Comparison of ENCODE assay signal across 8 cellular contexts in the genomic region with DNA sequence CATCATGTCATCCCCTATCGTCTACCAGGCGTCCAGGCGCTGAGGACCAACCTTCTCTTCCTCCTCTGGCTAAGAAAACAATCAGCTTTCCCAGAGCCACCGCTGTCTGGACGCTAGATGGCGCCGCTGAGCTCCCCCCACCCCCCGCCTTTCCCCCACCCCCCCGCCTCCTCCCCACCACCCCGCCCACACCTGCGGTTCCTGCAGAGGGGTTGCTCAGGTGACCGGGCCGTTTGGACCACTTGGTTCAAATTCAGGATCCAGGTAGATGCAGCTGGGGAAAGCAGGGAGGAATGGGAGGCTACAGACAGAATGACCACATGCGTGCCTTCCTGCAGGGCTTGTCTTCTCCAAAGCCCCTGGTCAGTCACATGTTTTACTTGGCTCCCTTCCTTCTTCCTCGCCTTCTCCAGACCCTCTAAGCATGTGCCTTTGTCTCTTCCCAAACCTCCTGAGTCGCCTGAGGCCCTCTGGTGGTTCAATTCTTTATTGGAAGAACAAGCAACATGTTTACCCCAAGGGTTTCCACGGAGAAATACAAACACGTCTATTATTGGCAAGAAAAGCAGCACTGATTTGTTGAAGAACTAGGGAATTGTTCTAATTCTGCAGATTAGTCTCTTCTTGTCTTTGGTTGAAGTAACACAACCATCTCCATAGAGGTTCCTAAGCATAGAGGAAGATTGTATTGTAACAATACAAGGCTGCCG. TPM values are rescaled to one million over a fixed set of nuclear protein-coding genes. Genes with fewer than 3 reads are reported as not detected.
DNase-seq lines count a peak whose midpoint lies in the region; ATAC-seq, FAIRE-seq and TF ChIP-seq lines count a peak whose summit lies in the region.

No MANE protein-coding gene starts in this region.

- H3K27me3 ChIP-seq in DOHH2 (ENCODE audit: control insufficient read depth, low read length) (peaks cover 29% of the 10 kb centered on the region), cardiac muscle cell (no peaks in the 10 kb centered on the region), psoas muscle (ENCODE audit: insufficient read depth in 3 of 3, low read length in 2 of 3) (peaks cover 0 to 30% (median 2%) of the 10 kb centered on the region in 3 donors)

- ATAC-seq in psoas muscle (peak in 2 of 4 donors; percentile 44 to 63), GM21619 (IDR thresholded peaks at IDR 0.05; ENCODE audit: unreplicated experiment) (no peak), GM18502 (IDR thresholded peaks at IDR 0.05; ENCODE audit: poor library complexity, unreplicated experiment) (no peak)

- H3K4me3 Mint-ChIP-seq in activated naive CD4-positive, alpha-beta T cell treated with anti-CD3 and anti-CD28 coated beads, Interleukin-2, amount 50 U/mL, for 24 hours = peak overlapping the region; percentile 37

- peak overlapping the region; percentile 38 for H3K27ac Mint-ChIP-seq in activated naive CD4-positive, alpha-beta T cell treated with anti-CD3 and anti-CD28 coated beads, Interleukin-2, amount 50 U/mL, for 24 hours

- TF ChIP-seq CTCF in DOHH2 (IDR thresholded peaks at IDR 0.05; ENCODE audit: low read depth, low read length, poor library complexity, severe bottlenecking) (peak; percentile 63), LNCaP clone FGC (IDR thresholded peaks at IDR 0.05; ENCODE audit: control insufficient read depth, extremely low read depth, insufficient read depth) (peak; percentile 76), cardiac muscle cell (IDR thresholded peaks at IDR 0.05; ENCODE audit: low read depth, low read length) (peak; percentile 49), psoas muscle (IDR thresholded peaks at IDR 0.05) (peak; percentile 21)

- H3K36me3 ChIP-seq in DOHH2 (ENCODE audit: control insufficient read depth, low read length) (no peaks in the 10 kb centered on the region), cardiac muscle cell (no peaks in the 10 kb centered on the region), psoas muscle (ENCODE audit: insufficient read depth in 1 of 2, low read depth in 1 of 2) (no peaks in the 10 kb centered on the region)

- H3K9me3 ChIP-seq in DOHH2 (ENCODE audit: control insufficient read depth, insufficient read depth, low read length) (peaks cover 1% of the 10 kb centered on the region; the same call in 1 of the 2 replicates), cardiac muscle cell (ENCODE audit: low read depth) (no peaks in the 10 kb centered on the region), psoas muscle (peaks cover 10% of the 10 kb centered on the region)

- H3K4me1 ChIP-seq in DOHH2 (ENCODE audit: control insufficient read depth, low read length) = peaks cover 18% of the 10 kb centered on the region
- peaks cover 5% of the 10 kb centered on the region for H3K4me1 ChIP-seq in cardiac muscle cell (ENCODE audit: low read depth)
- no peaks in the 10 kb centered on the region for H3K4me1 ChIP-seq in psoas muscle

- H3K27ac ChIP-seq in DOHH2 (ENCODE audit: low read depth, low read length) = no peak overlapping the region
- no peak overlapping the region for H3K27ac ChIP-seq in cardiac muscle cell
- H3K27ac ChIP-seq in psoas muscle = no peak overlapping the region

- H3K36me3 Mint-ChIP-seq in activated naive CD4-positive, alpha-beta T cell treated with anti-CD3 and anti-CD28 coated beads, Interleukin-2, amount 50 U/mL, for 24 hours = peaks cover 6% of the 10 kb centered on the region

- intact Hi-C loops in psoas muscle (cut with DNase I) = loop anchor here in 1 of 2 donors (5.0 kb wide), 1 partner anchor 100 kb away; no protein-coding TSS in a partner anchor

- H4K20me1 ChIP-seq in DOHH2 (ENCODE audit: control insufficient read depth, insufficient read depth, low read depth, low read length) = no peaks in the 10 kb centered on the region

- peaks cover 14% of the 10 kb centered on the region for H3K9me3 Mint-ChIP-seq in activated naive CD4-positive, alpha-beta T cell treated with anti-CD3 and anti-CD28 coated beads, Interleukin-2, amount 50 U/mL, for 24 hours

- no peak for FAIRE-seq in RCC 7860 (lab: Jason Lieb, UNC)

- no peaks in the 10 kb centered on the region for H3F3A ChIP-seq in DOHH2 (ENCODE audit: control insufficient read depth, insufficient read depth)

- H3K79me2 ChIP-seq in DOHH2 (ENCODE audit: control insufficient read depth, low read length) = no peaks in the 10 kb centered on the region

- 2 to 5% (median 4%) methylated on average over 13 to 19 of the region's 19 CpGs for WGBS in psoas muscle, 3 donors

- no peaks in the 10 kb centered on the region for H3K9me2 ChIP-seq in DOHH2 (replicated peaks; ENCODE audit: control insufficient read depth, low read length)

- peaks cover 18% of the 10 kb centered on the region for H3K4me1 Mint-ChIP-seq in activated naive CD4-positive, alpha-beta T cell treated with anti-CD3 and anti-CD28 coated beads, Interleukin-2, amount 50 U/mL, for 24 hours

- peaks cover 2% of the 10 kb centered on the region for H3K27me3 Mint-ChIP-seq in activated naive CD4-positive, alpha-beta T cell treated with anti-CD3 and anti-CD28 coated beads, Interleukin-2, amount 50 U/mL, for 24 hours

- DNase-seq in LNCaP clone FGC (ENCODE audit: low read depth) (peak; percentile 62), RCC 7860 (ENCODE audit: low spot score) (peak; percentile 34), cardiac muscle cell (ENCODE audit: low read depth in 1 of 2, low spot score in 1 of 2) (peak; percentile 79 to 86), psoas muscle (no peak)

- H3K4me2 ChIP-seq in DOHH2 (ENCODE audit: low read length) = peak overlapping the region; percentile 51

- H3K4me3 ChIP-seq in DOHH2 (ENCODE audit: low read length) (peak overlapping the region; percentile 26; the same call in 1 of the 2 replicates), LNCaP clone FGC (ENCODE audit: low read depth, low read length) (peak overlapping the region; percentile 26; the same call in 1 of the 2 replicates), cardiac muscle cell (no peak overlapping the region), psoas muscle (no peak overlapping the region)

RNA-seq across cellular contexts. Expression of a gene that starts 24.7 kb away (rescaled TPM):
- total RNA-seq in cardiac muscle cell = 0.06 TPM in 1 of 2 replicates, not detected in the other
- not detected in 2 replicates for polyA plus RNA-seq in cardiac muscle cell
- total RNA-seq in psoas muscle = under 1 TPM in 1 of 4 donors, not detected in 3; 0.08 TPM
- under 1 TPM in 1 of 3 donors, not detected in 2; 0.25 TPM for polyA plus RNA-seq in psoas muscle

Comparison
In these comparisons a context has a peak if more than half of its experiments do, and no peak if none do; other contexts are left out.
1. H3K4me3 ChIP-seq: peak in DOHH2 (single experiment) and LNCaP clone FGC (single experiment); none in cardiac muscle cell (single experiment) and psoas muscle (single experiment).
2. CTCF ChIP-seq: peak in every context shown above with its lines; median percentile 76 in LNCaP clone FGC; 63 in DOHH2; 49 in cardiac muscle cell; 21 in psoas muscle.
3. DNase-seq: peak in LNCaP clone FGC (single experiment), RCC 7860 (single experiment) and cardiac muscle cell (2 of 2); none in psoas muscle (0 of 2).